9 cellular contexts compared by ENCODE assay signal in genomic region chr3:23809294-23809693, GRCh38. TPM values are rescaled to one million over a fixed set of nuclear protein-coding genes. Genes with fewer than 3 reads are reported as not detected.
DNase-seq lines count a peak whose midpoint lies in the region; ATAC-seq and TF ChIP-seq lines count a peak whose summit lies in the region.
"Had no signal": no experiment of that assay in that cellular context is flagged by ENCODE, and none has a peak within 500 bp of the region (broad histone marks: within the 10 kb centered on the region; RNA-seq: fewer than 3 reads in every experiment).

No MANE protein-coding gene starts in this region.

- H3K9ac ChIP-seq in HUES6 (ENCODE audit: low read length), result no peak overlapping the region
- H3K9ac ChIP-seq in GM23248, result no peak overlapping the region

- H2AFZ ChIP-seq in GM23248, result no peak overlapping the region

- H3K4me3 Mint-ChIP-seq in central memory CD8-positive, alpha-beta T cell, result peak overlapping the region; percentile 99
- H3K4me3 Mint-ChIP-seq in progenitor cell of endocrine pancreas (ENCODE audit: low read depth), result peak overlapping the region; percentile 84

- no peaks in the 10 kb centered on the region for H4K20me1 ChIP-seq in GM23248 (ENCODE audit: insufficient read depth)

- H3K9me3 Mint-ChIP-seq in central memory CD8-positive, alpha-beta T cell, result no peaks in the 10 kb centered on the region
- no peaks in the 10 kb centered on the region for H3K9me3 Mint-ChIP-seq in progenitor cell of endocrine pancreas (ENCODE audit: low read depth)

- peaks cover 8% of the 10 kb centered on the region; the same call in 1 of the 2 replicates for H3K36me3 ChIP-seq in HUES6 (ENCODE audit: control insufficient read depth, insufficient read depth, low read length)
- no peaks in the 10 kb centered on the region for H3K36me3 ChIP-seq in GM23248 (ENCODE audit: low read depth)

- peaks cover 38% of the 10 kb centered on the region for H3F3A ChIP-seq in GM23248 (ENCODE audit: insufficient read depth)

- no peak overlapping the region for H3K4me2 ChIP-seq in GM23248 (ENCODE audit: unreplicated experiment)

- no peak overlapping the region for H3K27ac ChIP-seq in HUES6 (ENCODE audit: low read depth, low read length)
- no peak overlapping the region for H3K27ac ChIP-seq in GM23248

- ATAC-seq in central memory CD8-positive, alpha-beta T cell (replicated peaks; ENCODE audit: extremely low read depth, poor library complexity, severe bottlenecking), result no peak

- no peaks in the 10 kb centered on the region for H3K27me3 Mint-ChIP-seq in central memory CD8-positive, alpha-beta T cell
- no peaks in the 10 kb centered on the region for H3K27me3 Mint-ChIP-seq in progenitor cell of endocrine pancreas

- in situ Hi-C loops in GM23248 (cut with MboI), result no loop called here

- H3K27ac Mint-ChIP-seq in central memory CD8-positive, alpha-beta T cell (ENCODE audit: low read depth), result peak overlapping the region; percentile 54
- peak overlapping the region; percentile 76 for H3K27ac Mint-ChIP-seq in progenitor cell of endocrine pancreas

- H3K9me2 ChIP-seq in GM23248 (ENCODE audit: insufficient read depth), result no peaks in the 10 kb centered on the region

- H3K4me1 Mint-ChIP-seq in central memory CD8-positive, alpha-beta T cell, result peaks cover 68% of the 10 kb centered on the region
- H3K4me1 Mint-ChIP-seq in progenitor cell of endocrine pancreas (ENCODE audit: low read depth), result peaks cover 51% of the 10 kb centered on the region

- 68 to 69% methylated on average over 2 of the region's 2 CpGs for WGBS in GM23248 (ENCODE audit: low coverage in 1 of 2, low lambda C conversion rate in 2 of 2, missing lambda C conversion rate in 2 of 2), 2 experiments

- no peaks in the 10 kb centered on the region for H3K9me3 ChIP-seq in HUES6 (ENCODE audit: control insufficient read depth, insufficient read depth, low read depth, low read length)
- H3K9me3 ChIP-seq in GM23248 (ENCODE audit: low read depth), result no peaks in the 10 kb centered on the region

- TF ChIP-seq CTCF in GM12864 (IDR thresholded peaks at IDR 0.05; ENCODE audit: low read depth, low read length, missing control alignments) (no peak), progenitor cell of endocrine pancreas (IDR thresholded peaks at IDR 0.05; ENCODE audit: unreplicated experiment) (no peak)

- H3K36me3 Mint-ChIP-seq in central memory CD8-positive, alpha-beta T cell (ENCODE audit: insufficient read depth), result peaks cover 20% of the 10 kb centered on the region
- H3K36me3 Mint-ChIP-seq in progenitor cell of endocrine pancreas (ENCODE audit: insufficient read depth), result peaks cover 4% of the 10 kb centered on the region

- H3K27me3 ChIP-seq in HUES6 (ENCODE audit: control insufficient read depth, insufficient read depth, low read length) (no peaks in the 10 kb centered on the region), GM23248 (replicated peaks; ENCODE audit: insufficient read depth) (no peaks in the 10 kb centered on the region)

- H3K4me1 ChIP-seq in HUES6 (ENCODE audit: control insufficient read depth, insufficient read depth, low read length) (peaks cover 47% of the 10 kb centered on the region), GM23248 (ENCODE audit: insufficient read depth) (peaks cover 22% of the 10 kb centered on the region)

- DNase-seq in GM12864 (ENCODE audit: low read depth), result no peak
- no peak for DNase-seq in central memory CD8-positive, alpha-beta T cell (ENCODE audit: low spot score in 2 of 2)
- no peak for DNase-seq in progenitor cell of endocrine pancreas (ENCODE audit: low spot score, unreplicated experiment)
- no peak for DNase-seq in GM23248
- DNase-seq in NCI-H2196 treated with DMSO at 0.1 percent for 48 hours (lab: John Stamatoyannopoulos, UW; ENCODE audit: unreplicated experiment), result no peak
- no peak for DNase-seq in NCI-H1694 treated with DMSO at 0.1 percent for 48 hours (lab: John Stamatoyannopoulos, UW)
- DNase-seq: kidney, NCI-H1048 had no signal

- H3K79me2 ChIP-seq in GM23248 (ENCODE audit: insufficient read depth), result peaks cover 70% of the 10 kb centered on the region

- H3K4me3 ChIP-seq in GM12864 (ENCODE audit: low read depth, low read length), result peak overlapping the region; percentile 58
- peak overlapping the region; percentile 70; the same call in 1 of the 2 replicates for H3K4me3 ChIP-seq in HUES6 (ENCODE audit: low read depth, low read length)
- H3K4me3 ChIP-seq in GM23248, result no peak overlapping the region

RNA-seq across cellular contexts. Expression of gene UBE2E1, which starts 3.5 kb away (rescaled TPM):
- 129 and 134 TPM in 2 replicates for total RNA-seq in progenitor cell of endocrine pancreas
- total RNA-seq in GM23248 (2014; rRNA removed; shearing (Covaris generic)), result 49.3 and 65.3 TPM in 2 replicates
- 9.0 and 10.1 TPM in 2 replicates for polyA plus RNA-seq in GM23248 (2016; fragmentation: Nextera tagmentation; extraction: Ambion mirVana)
